ENCODE assay signal across 22 cellular contexts in genomic region chr16:15898654-15899053, GRCh38. TPM values are rescaled to one million over a fixed set of nuclear protein-coding genes. Genes with fewer than 3 reads are reported as not detected.
A peak's percentile ranks its signal among the peaks of the same experiment; 100 is the strongest.
DNase-seq lines count a peak whose midpoint lies in the region; ATAC-seq and TF ChIP-seq lines count a peak whose summit lies in the region.
"Had no signal": no experiment of that assay in that cellular context is flagged by ENCODE, and none has a peak within 500 bp of the region (broad histone marks: within the 10 kb centered on the region; RNA-seq: fewer than 3 reads in every experiment).

No MANE protein-coding gene starts in this region.

- no peak for DNase-seq in activated CD8-positive, alpha-beta T cell treated with anti-CD3 and anti-CD28 coated beads, Interleukin-2, amount 10 ng/mL, durations not matched to agents 7 days and 5 days
- DNase-seq in activated CD8-positive, alpha-beta T cell treated with anti-CD3 and anti-CD28 coated beads for 36 hours: no peak
- no peak for DNase-seq in GM23338 (ENCODE audit: low spot score)
- no peak for DNase-seq in RWPE2 (ENCODE audit: low spot score)
- DNase-seq in neural crest cell (ENCODE audit: low read depth, low spot score): no peak
- no peak for DNase-seq in NCI-H2081 (lab: John Stamatoyannopoulos, UW)
- DNase-seq in dedifferentiated amniotic fluid mesenchymal stem cell (ENCODE audit: extremely low spot score): no peak
- DNase-seq in stimulated activated CD8-positive, alpha-beta memory T cell treated with anti-CD3 and anti-CD28 coated beads, Interleukin-4, amount 100 ng/mL, for 48 hours: no peak
- DNase-seq: activated CD4-positive, CD25-positive, alpha-beta regulatory T cell; activated naive CD4-positive, alpha-beta T cell treated with anti-CD3 and anti-CD28 coated beads, Interleukin-2, amount 50 U/mL, for 16 hours; amniotic stem cell; DND-41; islet precursor cell; Karpas-422; left ventricle myocardium inferior; NCI-H1436 treated with DMSO at 0.1 percent for 48 hours; NCI-H524; occipital lobe; psoas muscle; SIG-M5; tibial artery had no signal

- intact Hi-C loops in activated CD8-positive, alpha-beta T cell treated with anti-CD3 and anti-CD28 coated beads for 36 hours (cut with micrococcal nuclease): no loop called here

- CTCF ChIA-PET in activated CD8-positive, alpha-beta T cell treated with anti-CD3 and anti-CD28 coated beads, Interleukin-2, amount 10 ng/mL, durations not matched to agents 7 days and 5 days (lab: Charles Lee): interaction anchor here (3.6 kb wide), 1 partner anchor 11 kb away, joined by 9 read pairs; the partner anchor contains the start of gene CEP20
- CTCF ChIA-PET in activated CD8-positive, alpha-beta T cell treated with anti-CD3 and anti-CD28 coated beads for 36 hours (lab: Charles Lee): no interaction called here

- ATAC-seq in activated CD8-positive, alpha-beta T cell treated with anti-CD3 and anti-CD28 coated beads, Interleukin-2, amount 10 ng/mL, durations not matched to agents 7 days and 5 days: no peak
- no peak for ATAC-seq in activated CD8-positive, alpha-beta T cell treated with anti-CD3 and anti-CD28 coated beads for 36 hours
- peak; percentile 59 for ATAC-seq in GM23338
- no peak for ATAC-seq in RWPE2 (ENCODE audit: low read depth)
- ATAC-seq: psoas muscle had no signal

- no peaks in the 10 kb centered on the region for H3K79me2 ChIP-seq in GM23338 (replicated peaks; ENCODE audit: insufficient read depth)

- H3K4me1 ChIP-seq in GM23338 (ENCODE audit: insufficient read depth) (no peaks in the 10 kb centered on the region), RWPE2 (ENCODE audit: insufficient read depth, poor library complexity, severe bottlenecking) (peaks cover 26% of the 10 kb centered on the region)
- H3K4me1 ChIP-seq: left ventricle myocardium inferior, psoas muscle, tibial artery had no signal

- peak overlapping the region; percentile 39 for H3K27ac Mint-ChIP-seq in activated CD8-positive, alpha-beta T cell treated with anti-CD3 and anti-CD28 coated beads, Interleukin-2, amount 10 ng/mL, durations not matched to agents 7 days and 5 days
- no peak overlapping the region for H3K27ac Mint-ChIP-seq in activated CD8-positive, alpha-beta T cell treated with anti-CD3 and anti-CD28 coated beads for 36 hours
- H3K27ac Mint-ChIP-seq in GM23338 (no peak overlapping the region), neural crest cell (ENCODE audit: unreplicated experiment) (peak overlapping the region; percentile 62)

- no peak overlapping the region for H3K4me2 ChIP-seq in GM23338

- H3K27ac ChIP-seq in GM23338 (ENCODE audit: low read depth): no peak overlapping the region
- peak overlapping the region; percentile 80 for H3K27ac ChIP-seq in RWPE2 (ENCODE audit: poor library complexity, severe bottlenecking)
- H3K27ac ChIP-seq: left ventricle myocardium inferior, psoas muscle, tibial artery had no signal

- peaks cover 27% of the 10 kb centered on the region for H3K4me1 Mint-ChIP-seq in activated CD8-positive, alpha-beta T cell treated with anti-CD3 and anti-CD28 coated beads, Interleukin-2, amount 10 ng/mL, durations not matched to agents 7 days and 5 days (ENCODE audit: low read depth)
- H3K4me1 Mint-ChIP-seq in activated CD8-positive, alpha-beta T cell treated with anti-CD3 and anti-CD28 coated beads for 36 hours (ENCODE audit: low read depth): peaks cover 23% of the 10 kb centered on the region
- peaks cover 3% of the 10 kb centered on the region; the same call in 1 of the 3 replicates for H3K4me1 Mint-ChIP-seq in GM23338
- H3K4me1 Mint-ChIP-seq in neural crest cell: no peaks in the 10 kb centered on the region

- H3K36me3 ChIP-seq in GM23338 (ENCODE audit: insufficient read depth) (no peaks in the 10 kb centered on the region), RWPE2 (ENCODE audit: low read depth) (no peaks in the 10 kb centered on the region)
- H3K36me3 ChIP-seq: BLaER1, left ventricle myocardium inferior, tibial artery had no signal

- no peak for TF ChIP-seq CTCF in activated CD8-positive, alpha-beta T cell treated with anti-CD3 and anti-CD28 coated beads for 36 hours (IDR thresholded peaks at IDR 0.05)
- TF ChIP-seq CTCF in GM23338 (conservative IDR thresholded peaks at IDR 0.05; ENCODE audit: low read depth in 2 of 2) (no peak), RWPE2 (IDR thresholded peaks at IDR 0.05; ENCODE audit: poor library complexity, severe bottlenecking) (no peak), neural crest cell (conservative IDR thresholded peaks at IDR 0.05) (no peak)

- no peaks in the 10 kb centered on the region for H3K9me3 ChIP-seq in RWPE2 (ENCODE audit: severe bottlenecking)
- H3K9me3 ChIP-seq: BLaER1, left ventricle myocardium inferior, psoas muscle, tibial artery had no signal

- H3K27me3 ChIP-seq in GM23338 (ENCODE audit: insufficient read depth) (no peaks in the 10 kb centered on the region), RWPE2 (ENCODE audit: insufficient read depth, poor library complexity, severe bottlenecking) (no peaks in the 10 kb centered on the region)
- H3K27me3 ChIP-seq: BLaER1, tibial artery had no signal

- no peaks in the 10 kb centered on the region for H4K20me1 ChIP-seq in GM23338 (replicated peaks; ENCODE audit: insufficient read depth)
- H4K20me1 ChIP-seq: BLaER1 had no signal

- no peaks in the 10 kb centered on the region for H3K9me3 Mint-ChIP-seq in activated CD8-positive, alpha-beta T cell treated with anti-CD3 and anti-CD28 coated beads, Interleukin-2, amount 10 ng/mL, durations not matched to agents 7 days and 5 days (ENCODE audit: insufficient read depth)
- H3K9me3 Mint-ChIP-seq in activated CD8-positive, alpha-beta T cell treated with anti-CD3 and anti-CD28 coated beads for 36 hours: no peaks in the 10 kb centered on the region
- no peaks in the 10 kb centered on the region; the same call in 2 of the 3 replicates for H3K9me3 Mint-ChIP-seq in GM23338
- no peaks in the 10 kb centered on the region for H3K9me3 Mint-ChIP-seq in neural crest cell

- no peaks in the 10 kb centered on the region for H3K36me3 Mint-ChIP-seq in activated CD8-positive, alpha-beta T cell treated with anti-CD3 and anti-CD28 coated beads, Interleukin-2, amount 10 ng/mL, durations not matched to agents 7 days and 5 days (ENCODE audit: low read depth)
- no peaks in the 10 kb centered on the region for H3K36me3 Mint-ChIP-seq in activated CD8-positive, alpha-beta T cell treated with anti-CD3 and anti-CD28 coated beads for 36 hours (ENCODE audit: low read depth)
- H3K36me3 Mint-ChIP-seq in GM23338 (ENCODE audit: low read depth) (no peaks in the 10 kb centered on the region), neural crest cell (ENCODE audit: low read depth) (no peaks in the 10 kb centered on the region)

- H3F3A ChIP-seq in GM23338 (replicated peaks; ENCODE audit: low read depth): no peaks in the 10 kb centered on the region

- peaks cover 2% of the 10 kb centered on the region for H3K27me3 Mint-ChIP-seq in activated CD8-positive, alpha-beta T cell treated with anti-CD3 and anti-CD28 coated beads, Interleukin-2, amount 10 ng/mL, durations not matched to agents 7 days and 5 days (ENCODE audit: low read depth)
- no peaks in the 10 kb centered on the region for H3K27me3 Mint-ChIP-seq in activated CD8-positive, alpha-beta T cell treated with anti-CD3 and anti-CD28 coated beads for 36 hours
- peaks cover 4% of the 10 kb centered on the region for H3K27me3 Mint-ChIP-seq in GM23338 (ENCODE audit: insufficient read depth, low read depth, poor library complexity)
- H3K27me3 Mint-ChIP-seq in neural crest cell (ENCODE audit: low read depth): peaks cover 6% of the 10 kb centered on the region

- H2AFZ ChIP-seq in GM23338: peak overlapping the region; percentile 83

- H3K4me3 ChIP-seq in GM23338: no peak overlapping the region
- H3K4me3 ChIP-seq in RWPE2 (ENCODE audit: severe bottlenecking): no peak overlapping the region
- H3K4me3 ChIP-seq: BLaER1, left ventricle myocardium inferior, psoas muscle, tibial artery had no signal

- H3K4me3 Mint-ChIP-seq in activated CD8-positive, alpha-beta T cell treated with anti-CD3 and anti-CD28 coated beads, Interleukin-2, amount 10 ng/mL, durations not matched to agents 7 days and 5 days: no peak overlapping the region
- no peak overlapping the region for H3K4me3 Mint-ChIP-seq in activated CD8-positive, alpha-beta T cell treated with anti-CD3 and anti-CD28 coated beads for 36 hours
- H3K4me3 Mint-ChIP-seq in GM23338 (no peak overlapping the region), neural crest cell (no peak overlapping the region)

- POLR2A ChIA-PET in activated CD8-positive, alpha-beta T cell treated with anti-CD3 and anti-CD28 coated beads, Interleukin-2, amount 10 ng/mL, durations not matched to agents 7 days and 5 days (lab: Charles Lee): interaction anchor here (2.1 kb wide), 1 partner anchor 10 kb away, joined by 10 read pairs; the partner anchor contains the start of gene CEP20
- POLR2A ChIA-PET in activated CD8-positive, alpha-beta T cell treated with anti-CD3 and anti-CD28 coated beads for 36 hours (lab: Charles Lee): interaction anchor here (1.2 kb wide), 1 partner anchor 10 kb away, joined by 7 read pairs; the partner anchor contains the start of gene CEP20

- no peaks in the 10 kb centered on the region for H3K9me2 ChIP-seq in GM23338 (ENCODE audit: insufficient read depth)

TF ChIP-seq in GM23338, 12 proteins besides CTCF, POLR2A, EP300 and RAD21 (continues in another document):
- TF ChIP-seq POLR2AphosphoS5 (IDR thresholded peaks at IDR 0.05; ENCODE audit: low read depth) (no peak), EZH2phosphoT487 (IDR thresholded peaks at IDR 0.05; ENCODE audit: unreplicated experiment) (no peak), STAT1 (IDR thresholded peaks at IDR 0.05; ENCODE audit: unreplicated experiment) (no peak)

RNA-seq across cellular contexts. Expression of gene CEP20, which starts 10.3 kb away (rescaled TPM):
- 10 to 100 TPM; 38.8 to 45.0 TPM for total RNA-seq in activated CD8-positive, alpha-beta T cell treated with anti-CD3 and anti-CD28 coated beads, Interleukin-2, amount 10 ng/mL, durations not matched to agents 7 days and 5 days
- total RNA-seq in activated CD8-positive, alpha-beta T cell treated with anti-CD3 and anti-CD28 coated beads for 36 hours: 10 to 100 TPM; 34.5 to 39.0 TPM
- 63.0 and 70.9 TPM in 2 replicates for total RNA-seq in GM23338 (2014; rRNA removed; shearing (Covaris generic))
- polyA plus RNA-seq in GM23338 (2016; fragmentation: Nextera tagmentation; extraction: Ambion mirVana): 50.2 and 60.2 TPM in 2 replicates
- total RNA-seq in neural crest cell: 30.6 and 33.0 TPM in 2 replicates

RNA-seq across cellular contexts. Expression of gene MYH11, which starts 41.8 kb away (rescaled TPM):
- total RNA-seq in activated CD8-positive, alpha-beta T cell treated with anti-CD3 and anti-CD28 coated beads, Interleukin-2, amount 10 ng/mL, durations not matched to agents 7 days and 5 days: not detected
- total RNA-seq in activated CD8-positive, alpha-beta T cell treated with anti-CD3 and anti-CD28 coated beads for 36 hours: not detected
- 1.0 and 5.9 TPM in 2 replicates for total RNA-seq in GM23338 (2014; rRNA removed; shearing (Covaris generic))
- polyA plus RNA-seq in GM23338 (2016; fragmentation: Nextera tagmentation; extraction: Ambion mirVana): 0.71 and 1.6 TPM in 2 replicates
- total RNA-seq in neural crest cell: 0.05 and 0.09 TPM in 2 replicates

RNA-seq across cellular contexts. Expression of gene ABCC1, which starts 50.8 kb away (rescaled TPM):
- total RNA-seq in activated CD8-positive, alpha-beta T cell treated with anti-CD3 and anti-CD28 coated beads, Interleukin-2, amount 10 ng/mL, durations not matched to agents 7 days and 5 days: 10 to 100 TPM; 46.0 to 46.9 TPM
- total RNA-seq in activated CD8-positive, alpha-beta T cell treated with anti-CD3 and anti-CD28 coated beads for 36 hours: 10 to 100 TPM; 64.5 to 67.6 TPM
- total RNA-seq in GM23338 (2014; rRNA removed; shearing (Covaris generic)): 46.6 and 48.2 TPM in 2 replicates
- 11.0 and 12.6 TPM in 2 replicates for polyA plus RNA-seq in GM23338 (2016; fragmentation: Nextera tagmentation; extraction: Ambion mirVana)
- total RNA-seq in neural crest cell: 34.9 and 38.7 TPM in 2 replicates

Comparison
In these comparisons a context has a peak if more than half of its experiments do, and no peak if none do; other contexts are left out.
1. H3K27ac Mint-ChIP-seq: peak in activated CD8-positive, alpha-beta T cell treated with anti-CD3 and anti-CD28 coated beads, Interleukin-2, amount 10 ng/mL, durations not matched to agents 7 days and 5 days (single experiment) and neural crest cell (single experiment); none in activated CD8-positive, alpha-beta T cell treated with anti-CD3 and anti-CD28 coated beads for 36 hours (single experiment) and GM23338 (single experiment).